In genomic region chr2:221844187-221844586, GRCh38 we compare ENCODE assay signal across 16 cellular contexts.
A peak's percentile ranks its signal among the peaks of the same experiment; 100 is the strongest.
DNase-seq lines count a peak whose midpoint lies in the region; ATAC-seq and TF ChIP-seq lines count a peak whose summit lies in the region.
"Had no signal": no experiment of that assay in that cellular context is flagged by ENCODE, and none has a peak within 500 bp of the region (broad histone marks: within the 10 kb centered on the region; RNA-seq: fewer than 3 reads in every experiment).

No MANE protein-coding gene starts in this region.

- no peaks in the 10 kb centered on the region for H4K20me1 ChIP-seq in KMS-11 (ENCODE audit: insufficient read depth)

- peak overlapping the region; percentile 34; the same call in 1 of the 2 replicates for H2AFZ ChIP-seq in KMS-11 (ENCODE audit: low read depth)

- TF ChIP-seq POLR2A in GM18505 (IDR thresholded peaks at IDR 0.05; ENCODE audit: borderline replicate concordance, extremely low read depth, insufficient read depth, insufficient read length), result no peak

- H3K9ac ChIP-seq in KMS-11, result no peak overlapping the region

- POLR2A ChIA-PET in activated CD4-positive, alpha-beta memory T cell treated with anti-CD3 and anti-CD28 coated beads, Interleukin-2, amount 10 ng/mL, durations not matched to agents 7 days and 5 days (lab: Charles Lee), result no interaction called here

- CTCF ChIA-PET in activated CD4-positive, alpha-beta memory T cell treated with anti-CD3 and anti-CD28 coated beads, Interleukin-2, amount 10 ng/mL, durations not matched to agents 7 days and 5 days (lab: Charles Lee), result no interaction called here

- no peaks in the 10 kb centered on the region for H3K27me3 Mint-ChIP-seq in activated CD4-positive, alpha-beta memory T cell treated with anti-CD3 and anti-CD28 coated beads, Interleukin-2, amount 10 ng/mL, durations not matched to agents 7 days and 5 days
- H3K27me3 Mint-ChIP-seq: activated T-cell treated with anti-CD3 and anti-CD28 coated beads, Interleukin-2, amount 50 U/mL, for 24 hours; CD4-positive, alpha-beta memory T cell had no signal

- H3K4me3 Mint-ChIP-seq in activated CD4-positive, alpha-beta memory T cell treated with anti-CD3 and anti-CD28 coated beads, Interleukin-2, amount 10 ng/mL, durations not matched to agents 7 days and 5 days, result no peak overlapping the region
- H3K4me3 Mint-ChIP-seq: activated T-cell treated with anti-CD3 and anti-CD28 coated beads, Interleukin-2, amount 50 U/mL, for 24 hours; CD4-positive, alpha-beta memory T cell; nephron; WTC11 had no signal

- no peaks in the 10 kb centered on the region for H3K79me2 ChIP-seq in KMS-11 (ENCODE audit: insufficient read depth, low read depth)

- 0 out of 2 replicates have a peak overlapping the region, but pooled peaks have one; percentile 6 for H3K4me2 ChIP-seq in KMS-11

- H3K9me3 Mint-ChIP-seq in activated CD4-positive, alpha-beta memory T cell treated with anti-CD3 and anti-CD28 coated beads, Interleukin-2, amount 10 ng/mL, durations not matched to agents 7 days and 5 days, result no peaks in the 10 kb centered on the region
- H3K9me3 Mint-ChIP-seq: activated T-cell treated with anti-CD3 and anti-CD28 coated beads, Interleukin-2, amount 50 U/mL, for 24 hours; nephron; WTC11 had no signal

- H3K27me3 ChIP-seq in KMS-11 (ENCODE audit: insufficient read depth, low read depth) (no peaks in the 10 kb centered on the region), lung (ENCODE audit: control insufficient read depth, insufficient read depth) (no peaks in the 10 kb centered on the region)
- H3K27me3 ChIP-seq: spleen had no signal

- H3K36me3 ChIP-seq in KMS-11 (ENCODE audit: insufficient read depth), result no peaks in the 10 kb centered on the region
- no peaks in the 10 kb centered on the region for H3K36me3 ChIP-seq in lung (ENCODE audit: control insufficient read depth in 2 of 2, insufficient read depth in 2 of 2, low read length in 2 of 2)
- H3K36me3 ChIP-seq: spleen had no signal

- H3K4me1 ChIP-seq in KMS-11 (ENCODE audit: low read depth, poor library complexity, severe bottlenecking) (no peaks in the 10 kb centered on the region), lung (ENCODE audit: control insufficient read depth in 2 of 2, insufficient read depth in 2 of 2, low read length in 2 of 2) (no peaks in the 10 kb centered on the region)
- H3K4me1 ChIP-seq: spleen had no signal

- H3K4me1 Mint-ChIP-seq in activated CD4-positive, alpha-beta memory T cell treated with anti-CD3 and anti-CD28 coated beads, Interleukin-2, amount 10 ng/mL, durations not matched to agents 7 days and 5 days, result no peaks in the 10 kb centered on the region
- H3K4me1 Mint-ChIP-seq: CD4-positive, alpha-beta memory T cell had no signal

- DNase-seq in lung (ENCODE audit: low spot score), result no peak
- no peak for DNase-seq in nucleus accumbens (lab: John Stamatoyannopoulos, UW)
- no peak for DNase-seq in SIG-M5 treated with dmso at 0.1 percent for 504 hours (lab: John Stamatoyannopoulos, UW; ENCODE audit: unreplicated experiment)
- no peak for DNase-seq in activated CD4-positive, alpha-beta memory T cell treated with anti-CD3 and anti-CD28 coated beads, Interleukin-2, amount 10 ng/mL, durations not matched to agents 7 days and 5 days
- DNase-seq: activated T-cell treated with anti-CD3 and anti-CD28 coated beads, Interleukin-2, amount 50 U/mL, for 24 hours; CD4-positive, alpha-beta memory T cell; H7; NCI-H1436; spleen had no signal

- H3K27ac ChIP-seq in KMS-11 (no peak overlapping the region), lung (ENCODE audit: low read depth in 1 of 2, low read length in 1 of 2) (no peak overlapping the region)
- H3K27ac ChIP-seq: spleen had no signal

- H3K36me3 Mint-ChIP-seq in activated CD4-positive, alpha-beta memory T cell treated with anti-CD3 and anti-CD28 coated beads, Interleukin-2, amount 10 ng/mL, durations not matched to agents 7 days and 5 days (ENCODE audit: low read depth), result no peaks in the 10 kb centered on the region
- H3K36me3 Mint-ChIP-seq: CD4-positive, alpha-beta memory T cell; WTC11 had no signal

- H3K4me3 ChIP-seq in KMS-11 (IDR thresholded peaks at IDR 0.05; ENCODE audit: insufficient read depth, low read depth, low read length), result no peak overlapping the region
- no peak overlapping the region for H3K4me3 ChIP-seq in lung
- H3K4me3 ChIP-seq: spleen had no signal

- no peak overlapping the region for H3K27ac Mint-ChIP-seq in activated CD4-positive, alpha-beta memory T cell treated with anti-CD3 and anti-CD28 coated beads, Interleukin-2, amount 10 ng/mL, durations not matched to agents 7 days and 5 days
- H3K27ac Mint-ChIP-seq: activated T-cell treated with anti-CD3 and anti-CD28 coated beads, Interleukin-2, amount 50 U/mL, for 24 hours; CD4-positive, alpha-beta memory T cell had no signal

- ATAC-seq in GM18505 (IDR thresholded peaks at IDR 0.05; ENCODE audit: unreplicated experiment) (peak; percentile 93), GM21529 (IDR thresholded peaks at IDR 0.05; ENCODE audit: unreplicated experiment) (peak; percentile 69), lung (ENCODE audit: insufficient read depth, low FRiP score) (peak; percentile 34), GM21786 (IDR thresholded peaks at IDR 0.05; ENCODE audit: unreplicated experiment) (no peak)
- ATAC-seq: Right ventricle myocardium inferior, WTC11 had no signal

- H3K9me3 ChIP-seq in lung (ENCODE audit: control insufficient read depth in 2 of 2, insufficient read depth in 1 of 2, low read length in 1 of 2), result no peaks in the 10 kb centered on the region
- H3K9me3 ChIP-seq: spleen had no signal

- TF ChIP-seq CTCF in KMS-11 (conservative IDR thresholded peaks at IDR 0.05; ENCODE audit: low read depth, low read length) (no peak), lung (IDR thresholded peaks at IDR 0.05; ENCODE audit: control extremely low read depth, extremely low read depth) (no peak)

- 2 to 4% methylated on average over 1 of the region's 1 CpG for WGBS in lung, 2 donors
